8 cellular contexts compared by ENCODE assay signal in the genomic region with DNA sequence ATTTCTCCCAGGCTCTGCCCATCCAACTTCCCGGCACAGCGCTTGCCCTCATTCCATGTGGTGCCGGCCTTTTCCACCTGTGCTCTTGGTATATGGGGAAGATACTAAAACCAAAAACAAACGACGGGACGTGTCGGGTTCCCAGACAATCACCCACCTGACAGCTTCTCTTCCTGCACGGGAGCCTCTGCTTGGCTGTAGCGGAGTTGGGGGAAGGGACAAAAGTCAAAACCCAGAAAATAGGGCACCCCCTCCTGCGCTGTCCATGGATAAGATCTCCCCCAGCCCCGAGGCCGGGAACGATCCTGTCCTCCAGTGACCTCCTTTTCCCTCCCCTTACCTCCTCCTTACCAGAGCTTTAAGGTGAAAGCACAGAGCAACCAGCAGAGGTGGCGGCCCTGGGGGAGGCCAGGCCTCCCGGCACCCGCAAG. TPM values are rescaled to one million over a fixed set of nuclear protein-coding genes. Genes with fewer than 3 reads are reported as not detected.
A peak's percentile ranks its signal among the peaks of the same experiment; 100 is the strongest.
DNase-seq lines count a peak whose midpoint lies in the region; ATAC-seq and TF ChIP-seq lines count a peak whose summit lies in the region.

No MANE protein-coding gene starts in this region.

- H3K27me3 Mint-ChIP-seq in Caco-2 (ENCODE audit: insufficient read depth, unreplicated experiment) (no peaks in the 10 kb centered on the region), endodermal cell (ENCODE audit: insufficient read depth) (no peaks in the 10 kb centered on the region)

- no peaks in the 10 kb centered on the region for H3K9me3 ChIP-seq in Caco-2
- no peaks in the 10 kb centered on the region for H3K9me3 ChIP-seq in OCI-LY1 (ENCODE audit: low read length)
- H3K9me3 ChIP-seq in endodermal cell (ENCODE audit: control insufficient read depth, low read length) = no peaks in the 10 kb centered on the region
- no peaks in the 10 kb centered on the region for H3K9me3 ChIP-seq in neuron (ENCODE audit: low read length)

- H2AFZ ChIP-seq in OCI-LY1 (ENCODE audit: low read length) (no peak overlapping the region), neuron (ENCODE audit: low read depth, low read length) (no peak overlapping the region)

- H3K9ac ChIP-seq in OCI-LY1 (ENCODE audit: low read length) (peak overlapping the region; percentile 95), endodermal cell (ENCODE audit: extremely low read depth, low read length, poor library complexity, severe bottlenecking) (peak overlapping the region; percentile 89)

- H3K4me1 ChIP-seq in Caco-2 (peaks cover 8% of the 10 kb centered on the region), OCI-LY1 (ENCODE audit: insufficient read depth, low read length, severe bottlenecking) (peaks cover 32% of the 10 kb centered on the region), endodermal cell (ENCODE audit: control insufficient read depth, insufficient read depth, low read length) (no peaks in the 10 kb centered on the region), neuron (ENCODE audit: insufficient read depth, low read length) (peaks cover 8% of the 10 kb centered on the region)

- H3K9me3 Mint-ChIP-seq in Caco-2 (ENCODE audit: unreplicated experiment) (no peaks in the 10 kb centered on the region), endodermal cell (no peaks in the 10 kb centered on the region)

- ATAC-seq in GM19023 (IDR thresholded peaks at IDR 0.05; ENCODE audit: unreplicated experiment) = no peak

- no peaks in the 10 kb centered on the region; the same call in 1 of the 2 replicates for H3K36me3 ChIP-seq in Caco-2 (ENCODE audit: control insufficient read depth, insufficient read depth, low read length)
- peaks cover 39% of the 10 kb centered on the region for H3K36me3 ChIP-seq in OCI-LY1 (ENCODE audit: insufficient read depth, low read length)
- peaks cover 46% of the 10 kb centered on the region for H3K36me3 ChIP-seq in endodermal cell (ENCODE audit: control insufficient read depth, insufficient read depth, low read length)
- peaks cover 22% of the 10 kb centered on the region for H3K36me3 ChIP-seq in neuron (ENCODE audit: insufficient read depth, low read length)

- CTCF ChIA-PET in Caco-2 (lab: Charles Lee) = interaction anchor here (0.6 to 2.5 kb wide), 7 partner anchors 9 to 54 kb away, joined by 4 to 13 read pairs (median 5); a partner anchor contains a TSS

- H3K9me2 ChIP-seq in OCI-LY1 (ENCODE audit: low read depth, low read length) = no peaks in the 10 kb centered on the region

- H3K36me3 Mint-ChIP-seq in Caco-2 (ENCODE audit: insufficient read depth, unreplicated experiment) = peaks cover 49% of the 10 kb centered on the region
- H3K36me3 Mint-ChIP-seq in endodermal cell (ENCODE audit: low read depth) = peaks cover 34% of the 10 kb centered on the region

- POLR2A ChIA-PET in Caco-2 (lab: Charles Lee) = interaction anchor here (0.9 to 4.0 kb wide), 8 partner anchors 10 to 249 kb away, joined by 4 to 105 read pairs (median 7); a partner anchor contains a TSS

- peaks cover 4% of the 10 kb centered on the region; the same call in 1 of the 2 replicates for H3F3A ChIP-seq in OCI-LY1 (ENCODE audit: insufficient read depth, low read length)

- 0 to 3% methylated on average over 2 to 16 of the region's 16 CpGs for WGBS in endodermal cell (ENCODE audit: insufficient coverage in 1 of 2, insufficient read length in 1 of 2), 2 experiments

- DNase-seq in Caco-2 (no peak), endodermal cell (no peak), hippocampal formation (lab: John Stamatoyannopoulos, UW) (no peak)
- no peak for DNase-seq in effector CD4-positive, alpha-beta T cell
- no peak for DNase-seq in effector CD8-positive, alpha-beta T cell (lab: John Stamatoyannopoulos, UW)

- BruUV-seq in Caco-2 (replicated peaks; lab: Mats Ljungman, UMichigan) = no TSS peak

- H3K27me3 ChIP-seq in Caco-2 (replicated peaks; ENCODE audit: control insufficient read depth, insufficient read depth, low read length) (no peaks in the 10 kb centered on the region), OCI-LY1 (ENCODE audit: insufficient read depth, low read length) (no peaks in the 10 kb centered on the region), endodermal cell (ENCODE audit: control insufficient read depth, insufficient read depth, low read length, poor library complexity, severe bottlenecking) (no peaks in the 10 kb centered on the region), neuron (ENCODE audit: insufficient read depth, low read length) (no peaks in the 10 kb centered on the region)

- H3K27ac Mint-ChIP-seq in Caco-2 (ENCODE audit: unreplicated experiment) = peak overlapping the region; percentile 92
- peak overlapping the region; percentile 94 for H3K27ac Mint-ChIP-seq in endodermal cell

- H3K4me3 ChIP-seq in Caco-2 (ENCODE audit: low read depth, low read length) = peak overlapping the region; percentile 84
- peak overlapping the region; percentile 83 for H3K4me3 ChIP-seq in OCI-LY1 (ENCODE audit: low read depth, low read length, poor library complexity, severe bottlenecking)
- H3K4me3 ChIP-seq in endodermal cell (ENCODE audit: low read length) = peak overlapping the region; percentile 100
- peak overlapping the region; percentile 72 for H3K4me3 ChIP-seq in neuron (ENCODE audit: low read length)

- no peaks in the 10 kb centered on the region for H4K20me1 ChIP-seq in OCI-LY1 (ENCODE audit: insufficient read depth, low read length)

- H3K79me2 ChIP-seq in OCI-LY1 (ENCODE audit: insufficient read depth, low read length) = peaks cover 19% of the 10 kb centered on the region

- H3K4me3 Mint-ChIP-seq in Caco-2 (ENCODE audit: unreplicated experiment) (peak overlapping the region; percentile 95), endodermal cell (peak overlapping the region; percentile 87)

- TF ChIP-seq CTCF in Caco-2 (IDR thresholded peaks at IDR 0.05; ENCODE audit: insufficient read depth in 1 of 2, low read depth in 1 of 2, low read length in 1 of 2, severe bottlenecking in 1 of 2, unreplicated experiment in 1 of 2) (no peak), OCI-LY1 (IDR thresholded peaks at IDR 0.05; ENCODE audit: low read length) (no peak), endodermal cell (conservative IDR thresholded peaks at IDR 0.05) (no peak)

- intact Hi-C loops in Caco-2 (cut with micrococcal nuclease; ENCODE audit: unreplicated experiment) = loop anchor here (1.0 kb wide), 2 partner anchors 9 to 10 kb away; a partner anchor contains a TSS

- H3K4me1 Mint-ChIP-seq in Caco-2 (ENCODE audit: low read depth, unreplicated experiment) (peaks cover 6% of the 10 kb centered on the region), endodermal cell (peaks cover 16% of the 10 kb centered on the region)

- peak overlapping the region; percentile 57 for H3K27ac ChIP-seq in OCI-LY1 (ENCODE audit: low read depth, low read length, poor library complexity, severe bottlenecking)
- no peak overlapping the region for H3K27ac ChIP-seq in endodermal cell (ENCODE audit: low read depth, low read length)

- H3K4me2 ChIP-seq in OCI-LY1 (ENCODE audit: low read length) = peak overlapping the region; percentile 100

RNA-seq across cellular contexts. Expression of a gene that starts 0.6 kb away (rescaled TPM):
- total RNA-seq in Caco-2 (2022) = 123 and 124 TPM in 2 replicates
- total RNA-seq in endodermal cell = 10 to 100 TPM; 63.6 to 72.8 TPM
- 79.1 TPM for polyA plus RNA-seq in endodermal cell (2013, experiment 1 of 2)
- 74.1 TPM for polyA plus RNA-seq in endodermal cell (2013, experiment 2 of 2)

RNA-seq across cellular contexts. Expression of a gene that starts 9.1 kb away (rescaled TPM):
- total RNA-seq in Caco-2 (2022) = 9.0 and 9.8 TPM in 2 replicates
- total RNA-seq in endodermal cell = 10 to 100 TPM; 15.6 to 23.9 TPM
- 24.4 TPM for polyA plus RNA-seq in endodermal cell (2013, experiment 1 of 2)
- 22.3 TPM for polyA plus RNA-seq in endodermal cell (2013, experiment 2 of 2)

RNA-seq across cellular contexts. Expression of a gene that starts 9.3 kb away (rescaled TPM):
- 77.4 and 79.3 TPM in 2 replicates for total RNA-seq in Caco-2 (2022)
- 10 to 100 TPM; 80.3 to 97.1 TPM for total RNA-seq in endodermal cell
- 83.7 TPM for polyA plus RNA-seq in endodermal cell (2013, experiment 1 of 2)
- 82.5 TPM for polyA plus RNA-seq in endodermal cell (2013, experiment 2 of 2)

RNA-seq across cellular contexts. Expression of a gene that starts 13.5 kb away (rescaled TPM):
- 135 and 150 TPM in 2 replicates for total RNA-seq in Caco-2 (2022)
- total RNA-seq in endodermal cell = 100 to 1,000 TPM; 129 to 154 TPM
- polyA plus RNA-seq in endodermal cell (2013, experiment 1 of 2) = 97.1 TPM
- polyA plus RNA-seq in endodermal cell (2013, experiment 2 of 2) = 96.8 TPM

RNA-seq across cellular contexts. Expression of a gene that starts 13.7 kb away (rescaled TPM):
- total RNA-seq in Caco-2 (2022) = 2,648 and 2,676 TPM in 2 replicates
- total RNA-seq in endodermal cell = 1,000 to 10,000 TPM; 1,800 to 2,084 TPM
- 7,314 TPM for polyA plus RNA-seq in endodermal cell (2013, experiment 1 of 2)
- polyA plus RNA-seq in endodermal cell (2013, experiment 2 of 2) = 7,010 TPM
